8 cellular contexts compared by ENCODE assay signal in genomic region chr7:76303057-76303828, GRCh38. TPM values are rescaled to one million over a fixed set of nuclear protein-coding genes. Genes with fewer than 3 reads are reported as not detected.
A peak's percentile ranks its signal among the peaks of the same experiment; 100 is the strongest.
DNase-seq lines count a peak whose midpoint lies in the region; ATAC-seq and TF ChIP-seq lines count a peak whose summit lies in the region.

No MANE protein-coding gene starts in this region.

- peak overlapping the region; percentile 92 for H3K9ac ChIP-seq in muscle layer of colon (ENCODE audit: low read length)

- peaks cover 37% of the 10 kb centered on the region for H3K4me1 ChIP-seq in muscle layer of colon (ENCODE audit: insufficient read depth, low read length)

- no peaks in the 10 kb centered on the region for H3K9me3 ChIP-seq in muscle layer of colon (ENCODE audit: low read length)

- TF ChIP-seq POLR2A in GM10847 (IDR thresholded peaks at IDR 0.05; ENCODE audit: extremely low read depth, insufficient read length), result peak; percentile 32

- ATAC-seq in HG03432 (IDR thresholded peaks at IDR 0.05; ENCODE audit: unreplicated experiment) (peak; percentile 45), esophagus mucosa (peak; percentile 27), HG03469 (IDR thresholded peaks at IDR 0.05; ENCODE audit: unreplicated experiment) (no peak)

- H3K27me3 ChIP-seq in muscle layer of colon (ENCODE audit: control insufficient read depth in 1 of 2, insufficient read depth in 2 of 2, low read length in 2 of 2), result no peaks in the 10 kb centered on the region

- H3K36me3 ChIP-seq in muscle layer of colon (ENCODE audit: insufficient read depth, low read length), result peaks cover 12% of the 10 kb centered on the region

- peak overlapping the region; percentile 87 to 100 for H3K4me3 ChIP-seq in muscle layer of colon (ENCODE audit: low read depth in 1 of 2, low read length in 2 of 2)

- peak overlapping the region; percentile 99 for H3K27ac ChIP-seq in muscle layer of colon (ENCODE audit: low read depth, low read length)

- peak; percentile 82 to 85 for DNase-seq in activated T-cell treated with anti-CD3 and anti-CD28 coated beads, Interleukin-2, amount 50 U/mL, for 48 hours
- peak; percentile 88 for DNase-seq in stimulated activated CD8-positive, alpha-beta memory T cell treated with anti-CD3 and anti-CD28 coated beads, Interleukin-4, amount 100 ng/mL, for 48 hours

TF ChIP-seq in PFSK-1, 5 proteins besides CTCF, POLR2A, EP300 and RAD21:
- no peak for TF ChIP-seq FOXP2 (optimal IDR thresholded peaks at IDR 0.05; ENCODE audit: borderline replicate concordance, extremely low read depth, extremely low read length, insufficient read depth)
- no peak for TF ChIP-seq REST (IDR thresholded peaks at IDR 0.05; ENCODE audit: insufficient read depth in 1 of 2, low read depth in 2 of 2, low read length in 2 of 2)
- peak; percentile 84 for TF ChIP-seq POLR2AphosphoS5 (IDR thresholded peaks at IDR 0.05; ENCODE audit: low read depth, low read length)
- peak; percentile 95 for TF ChIP-seq SIN3A (IDR thresholded peaks at IDR 0.05; ENCODE audit: borderline replicate concordance, insufficient read depth, low read length)
- peak; percentile 62; the same call in 1 of the 2 replicates for TF ChIP-seq TAF1 (IDR thresholded peaks at IDR 0.05; ENCODE audit: borderline replicate concordance, insufficient read depth, low read length)

RNA-seq across cellular contexts. Expression of gene HSPB1, which starts 0.8 kb away (rescaled TPM):
- polyA plus RNA-seq in PFSK-1 (2012; ENCODE audit: insufficient read length, low read depth), result 2,108 TPM
- 4,957 TPM for total RNA-seq in esophagus mucosa

RNA-seq across cellular contexts. Expression of gene YWHAG, which starts 55.5 kb away (rescaled TPM):
- 108 TPM for polyA plus RNA-seq in PFSK-1 (2012; ENCODE audit: insufficient read length, low read depth)
- 86.9 TPM for total RNA-seq in esophagus mucosa
